Comparison of ENCODE assay signal across 1 cellular context in genomic region chr1:1299686-1300351, GRCh38.
A peak's percentile ranks its signal among the peaks of the same experiment; 100 is the strongest.
TF ChIP-seq lines count a peak whose summit lies in the region.

No MANE protein-coding gene starts in this region.

TF ChIP-seq in HepG2, 621 proteins besides CTCF, POLR2A, EP300 and RAD21 (continues in another document):
- no peak for TF ChIP-seq ZNF607 (CRISPR knock-in tag; IDR thresholded peaks at IDR 0.05; ENCODE audit: borderline replicate concordance)
- TF ChIP-seq, protein P1, sequence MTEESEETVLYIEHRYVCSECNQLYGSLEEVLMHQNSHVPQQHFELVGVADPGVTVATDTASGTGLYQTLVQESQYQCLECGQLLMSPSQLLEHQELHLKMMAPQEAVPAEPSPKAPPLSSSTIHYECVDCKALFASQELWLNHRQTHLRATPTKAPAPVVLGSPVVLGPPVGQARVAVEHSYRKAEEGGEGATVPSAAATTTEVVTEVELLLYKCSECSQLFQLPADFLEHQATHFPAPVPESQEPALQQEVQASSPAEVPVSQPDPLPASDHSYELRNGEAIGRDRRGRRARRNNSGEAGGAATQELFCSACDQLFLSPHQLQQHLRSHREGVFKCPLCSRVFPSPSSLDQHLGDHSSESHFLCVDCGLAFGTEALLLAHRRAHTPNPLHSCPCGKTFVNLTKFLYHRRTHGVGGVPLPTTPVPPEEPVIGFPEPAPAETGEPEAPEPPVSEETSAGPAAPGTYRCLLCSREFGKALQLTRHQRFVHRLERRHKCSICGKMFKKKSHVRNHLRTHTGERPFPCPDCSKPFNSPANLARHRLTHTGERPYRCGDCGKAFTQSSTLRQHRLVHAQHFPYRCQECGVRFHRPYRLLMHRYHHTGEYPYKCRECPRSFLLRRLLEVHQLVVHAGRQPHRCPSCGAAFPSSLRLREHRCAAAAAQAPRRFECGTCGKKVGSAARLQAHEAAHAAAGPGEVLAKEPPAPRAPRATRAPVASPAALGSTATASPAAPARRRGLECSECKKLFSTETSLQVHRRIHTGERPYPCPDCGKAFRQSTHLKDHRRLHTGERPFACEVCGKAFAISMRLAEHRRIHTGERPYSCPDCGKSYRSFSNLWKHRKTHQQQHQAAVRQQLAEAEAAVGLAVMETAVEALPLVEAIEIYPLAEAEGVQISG (CRISPR knock-in tag; IDR thresholded peaks at IDR 0.05) = peak; percentile 79
- TF ChIP-seq MAZ (IDR thresholded peaks at IDR 0.05; ENCODE audit: borderline replicate concordance, low read depth, low read length) = no peak
- TF ChIP-seq MAZ (CRISPR knock-in tag; IDR thresholded peaks at IDR 0.05; ENCODE audit: low read depth) = no peak
- no peak for TF ChIP-seq LRRFIP1 (CRISPR knock-in tag; conservative IDR thresholded peaks at IDR 0.05)
- TF ChIP-seq, protein P2, sequence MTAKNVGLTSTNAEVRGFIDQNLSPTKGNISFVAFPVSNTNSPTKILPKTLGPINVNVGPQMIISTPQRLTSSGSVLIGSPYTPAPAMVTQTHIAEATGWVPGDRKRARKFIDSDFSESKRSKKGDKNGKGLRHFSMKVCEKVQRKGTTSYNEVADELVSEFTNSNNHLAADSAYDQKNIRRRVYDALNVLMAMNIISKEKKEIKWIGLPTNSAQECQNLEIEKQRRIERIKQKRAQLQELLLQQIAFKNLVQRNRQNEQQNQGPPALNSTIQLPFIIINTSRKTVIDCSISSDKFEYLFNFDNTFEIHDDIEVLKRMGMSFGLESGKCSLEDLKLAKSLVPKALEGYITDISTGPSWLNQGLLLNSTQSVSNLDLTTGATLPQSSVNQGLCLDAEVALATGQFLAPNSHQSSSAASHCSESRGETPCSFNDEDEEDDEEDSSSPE (CRISPR knock-in tag; IDR thresholded peaks at IDR 0.05) = no peak
- TF ChIP-seq SSRP1 (CRISPR knock-in tag; IDR thresholded peaks at IDR 0.05) = no peak
- TF ChIP-seq RELA (CRISPR knock-in tag; IDR thresholded peaks at IDR 0.05) = no peak
- TF ChIP-seq HNRNPK (IDR thresholded peaks at IDR 0.05; ENCODE audit: low read depth, low read length, poor library complexity, severe bottlenecking) = peak; percentile 51
- TF ChIP-seq, protein P3, sequence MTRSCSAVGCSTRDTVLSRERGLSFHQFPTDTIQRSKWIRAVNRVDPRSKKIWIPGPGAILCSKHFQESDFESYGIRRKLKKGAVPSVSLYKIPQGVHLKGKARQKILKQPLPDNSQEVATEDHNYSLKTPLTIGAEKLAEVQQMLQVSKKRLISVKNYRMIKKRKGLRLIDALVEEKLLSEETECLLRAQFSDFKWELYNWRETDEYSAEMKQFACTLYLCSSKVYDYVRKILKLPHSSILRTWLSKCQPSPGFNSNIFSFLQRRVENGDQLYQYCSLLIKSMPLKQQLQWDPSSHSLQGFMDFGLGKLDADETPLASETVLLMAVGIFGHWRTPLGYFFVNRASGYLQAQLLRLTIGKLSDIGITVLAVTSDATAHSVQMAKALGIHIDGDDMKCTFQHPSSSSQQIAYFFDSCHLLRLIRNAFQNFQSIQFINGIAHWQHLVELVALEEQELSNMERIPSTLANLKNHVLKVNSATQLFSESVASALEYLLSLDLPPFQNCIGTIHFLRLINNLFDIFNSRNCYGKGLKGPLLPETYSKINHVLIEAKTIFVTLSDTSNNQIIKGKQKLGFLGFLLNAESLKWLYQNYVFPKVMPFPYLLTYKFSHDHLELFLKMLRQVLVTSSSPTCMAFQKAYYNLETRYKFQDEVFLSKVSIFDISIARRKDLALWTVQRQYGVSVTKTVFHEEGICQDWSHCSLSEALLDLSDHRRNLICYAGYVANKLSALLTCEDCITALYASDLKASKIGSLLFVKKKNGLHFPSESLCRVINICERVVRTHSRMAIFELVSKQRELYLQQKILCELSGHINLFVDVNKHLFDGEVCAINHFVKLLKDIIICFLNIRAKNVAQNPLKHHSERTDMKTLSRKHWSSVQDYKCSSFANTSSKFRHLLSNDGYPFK (CRISPR knock-in tag; IDR thresholded peaks at IDR 0.05; ENCODE audit: borderline replicate concordance) = no peak
- no peak for TF ChIP-seq SMAD1 (CRISPR knock-in tag; IDR thresholded peaks at IDR 0.05; ENCODE audit: borderline replicate concordance, low read depth)
- TF ChIP-seq ZNF781 (CRISPR knock-in tag; IDR thresholded peaks at IDR 0.05; ENCODE audit: borderline replicate concordance, not compliant biosample characterization) = no peak
- TF ChIP-seq, protein P4, sequence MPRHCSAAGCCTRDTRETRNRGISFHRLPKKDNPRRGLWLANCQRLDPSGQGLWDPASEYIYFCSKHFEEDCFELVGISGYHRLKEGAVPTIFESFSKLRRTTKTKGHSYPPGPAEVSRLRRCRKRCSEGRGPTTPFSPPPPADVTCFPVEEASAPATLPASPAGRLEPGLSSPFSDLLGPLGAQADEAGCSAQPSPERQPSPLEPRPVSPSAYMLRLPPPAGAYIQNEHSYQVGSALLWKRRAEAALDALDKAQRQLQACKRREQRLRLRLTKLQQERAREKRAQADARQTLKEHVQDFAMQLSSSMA (CRISPR knock-in tag; IDR thresholded peaks at IDR 0.05) = no peak
- no peak for TF ChIP-seq NCOA5 (CRISPR knock-in tag; IDR thresholded peaks at IDR 0.05)
- TF ChIP-seq SMAD9 (CRISPR knock-in tag; IDR thresholded peaks at IDR 0.05) = no peak
- TF ChIP-seq ZZZ3 (CRISPR knock-in tag; IDR thresholded peaks at IDR 0.05; ENCODE audit: borderline replicate concordance) = no peak
- TF ChIP-seq, protein P5, sequence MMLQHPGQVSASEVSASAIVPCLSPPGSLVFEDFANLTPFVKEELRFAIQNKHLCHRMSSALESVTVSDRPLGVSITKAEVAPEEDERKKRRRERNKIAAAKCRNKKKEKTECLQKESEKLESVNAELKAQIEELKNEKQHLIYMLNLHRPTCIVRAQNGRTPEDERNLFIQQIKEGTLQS (CRISPR knock-in tag; IDR thresholded peaks at IDR 0.05) = no peak
- TF ChIP-seq KLF11 (CRISPR knock-in tag; IDR thresholded peaks at IDR 0.05) = no peak
- no peak for TF ChIP-seq NFYC (CRISPR knock-in tag; IDR thresholded peaks at IDR 0.05)
- no peak for TF ChIP-seq FOSL1 (CRISPR knock-in tag; IDR thresholded peaks at IDR 0.05; ENCODE audit: borderline replicate concordance)
- TF ChIP-seq HMGA1 (CRISPR knock-in tag; conservative IDR thresholded peaks at IDR 0.05) = no peak
- TF ChIP-seq, protein P6, sequence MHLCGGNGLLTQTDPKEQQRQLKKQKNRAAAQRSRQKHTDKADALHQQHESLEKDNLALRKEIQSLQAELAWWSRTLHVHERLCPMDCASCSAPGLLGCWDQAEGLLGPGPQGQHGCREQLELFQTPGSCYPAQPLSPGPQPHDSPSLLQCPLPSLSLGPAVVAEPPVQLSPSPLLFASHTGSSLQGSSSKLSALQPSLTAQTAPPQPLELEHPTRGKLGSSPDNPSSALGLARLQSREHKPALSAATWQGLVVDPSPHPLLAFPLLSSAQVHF (CRISPR knock-in tag; IDR thresholded peaks at IDR 0.05) = no peak
- no peak for TF ChIP-seq ZNF496 (CRISPR knock-in tag; IDR thresholded peaks at IDR 0.05; ENCODE audit: insufficient replicate concordance)
- no peak for TF ChIP-seq BCL3 (CRISPR knock-in tag; IDR thresholded peaks at IDR 0.05)
- peak; percentile 93 for TF ChIP-seq AKAP8 (CRISPR knock-in tag; IDR thresholded peaks at IDR 0.05)
- no peak for TF ChIP-seq TIGD3 (CRISPR knock-in tag; IDR thresholded peaks at IDR 0.05; ENCODE audit: borderline replicate concordance)
- TF ChIP-seq, protein P7, sequence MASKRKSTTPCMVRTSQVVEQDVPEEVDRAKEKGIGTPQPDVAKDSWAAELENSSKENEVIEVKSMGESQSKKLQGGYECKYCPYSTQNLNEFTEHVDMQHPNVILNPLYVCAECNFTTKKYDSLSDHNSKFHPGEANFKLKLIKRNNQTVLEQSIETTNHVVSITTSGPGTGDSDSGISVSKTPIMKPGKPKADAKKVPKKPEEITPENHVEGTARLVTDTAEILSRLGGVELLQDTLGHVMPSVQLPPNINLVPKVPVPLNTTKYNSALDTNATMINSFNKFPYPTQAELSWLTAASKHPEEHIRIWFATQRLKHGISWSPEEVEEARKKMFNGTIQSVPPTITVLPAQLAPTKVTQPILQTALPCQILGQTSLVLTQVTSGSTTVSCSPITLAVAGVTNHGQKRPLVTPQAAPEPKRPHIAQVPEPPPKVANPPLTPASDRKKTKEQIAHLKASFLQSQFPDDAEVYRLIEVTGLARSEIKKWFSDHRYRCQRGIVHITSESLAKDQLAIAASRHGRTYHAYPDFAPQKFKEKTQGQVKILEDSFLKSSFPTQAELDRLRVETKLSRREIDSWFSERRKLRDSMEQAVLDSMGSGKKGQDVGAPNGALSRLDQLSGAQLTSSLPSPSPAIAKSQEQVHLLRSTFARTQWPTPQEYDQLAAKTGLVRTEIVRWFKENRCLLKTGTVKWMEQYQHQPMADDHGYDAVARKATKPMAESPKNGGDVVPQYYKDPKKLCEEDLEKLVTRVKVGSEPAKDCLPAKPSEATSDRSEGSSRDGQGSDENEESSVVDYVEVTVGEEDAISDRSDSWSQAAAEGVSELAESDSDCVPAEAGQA (IDR thresholded peaks at IDR 0.05; ENCODE audit: low read depth) = no peak
- TF ChIP-seq, protein P7 (CRISPR knock-in tag; IDR thresholded peaks at IDR 0.05; ENCODE audit: borderline replicate concordance) = no peak
- no peak for TF ChIP-seq YEATS2 (CRISPR knock-in tag; IDR thresholded peaks at IDR 0.05; ENCODE audit: borderline replicate concordance)
- TF ChIP-seq IRX3 (CRISPR knock-in tag; IDR thresholded peaks at IDR 0.05; ENCODE audit: borderline replicate concordance, low read depth) = no peak
